1 cellular context compared by ENCODE assay signal in the genomic region with DNA sequence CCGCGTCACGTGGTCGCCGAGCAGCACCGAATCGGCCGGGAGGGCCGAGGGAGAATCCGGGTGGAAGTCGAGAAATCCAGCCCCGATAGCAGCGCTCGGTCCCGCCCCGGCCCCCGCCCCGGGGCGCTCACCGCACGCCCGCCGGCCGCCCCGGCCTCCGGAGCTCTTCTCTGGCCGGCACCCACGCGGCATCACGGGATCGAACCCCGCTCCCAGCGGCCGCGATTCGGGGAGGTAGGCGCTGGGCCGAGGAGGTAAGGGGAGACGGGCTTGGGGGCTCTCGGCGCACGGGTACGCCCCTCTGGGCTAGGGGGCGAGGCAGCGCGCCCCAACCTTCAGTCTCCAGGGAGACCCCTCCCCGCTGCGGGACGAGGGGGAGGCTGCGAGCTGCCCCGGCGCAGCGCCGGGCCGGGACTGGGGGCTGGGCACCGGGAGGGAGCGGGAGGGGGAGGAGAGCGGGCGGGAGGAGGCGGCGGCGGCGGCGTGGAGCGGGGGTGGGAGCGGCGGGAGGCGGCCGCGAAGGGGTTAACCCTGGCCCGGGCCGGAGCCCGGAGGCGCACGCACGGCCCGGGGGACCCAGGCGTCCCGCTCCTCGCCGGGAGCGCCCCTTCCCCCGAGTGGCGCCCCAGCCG.
TF ChIP-seq lines count a peak whose summit lies in the region.

No MANE protein-coding gene starts in this region.

TF ChIP-seq in SK-N-SH, 30 proteins besides CTCF, POLR2A, EP300 and RAD21 (continued from another document):
- TF ChIP-seq, protein P1, sequence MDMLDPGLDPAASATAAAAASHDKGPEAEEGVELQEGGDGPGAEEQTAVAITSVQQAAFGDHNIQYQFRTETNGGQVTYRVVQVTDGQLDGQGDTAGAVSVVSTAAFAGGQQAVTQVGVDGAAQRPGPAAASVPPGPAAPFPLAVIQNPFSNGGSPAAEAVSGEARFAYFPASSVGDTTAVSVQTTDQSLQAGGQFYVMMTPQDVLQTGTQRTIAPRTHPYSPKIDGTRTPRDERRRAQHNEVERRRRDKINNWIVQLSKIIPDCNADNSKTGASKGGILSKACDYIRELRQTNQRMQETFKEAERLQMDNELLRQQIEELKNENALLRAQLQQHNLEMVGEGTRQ (IDR thresholded peaks at IDR 0.05; ENCODE audit: borderline replicate concordance, low read depth, low read length), result no peak
- TF ChIP-seq, protein P2, sequence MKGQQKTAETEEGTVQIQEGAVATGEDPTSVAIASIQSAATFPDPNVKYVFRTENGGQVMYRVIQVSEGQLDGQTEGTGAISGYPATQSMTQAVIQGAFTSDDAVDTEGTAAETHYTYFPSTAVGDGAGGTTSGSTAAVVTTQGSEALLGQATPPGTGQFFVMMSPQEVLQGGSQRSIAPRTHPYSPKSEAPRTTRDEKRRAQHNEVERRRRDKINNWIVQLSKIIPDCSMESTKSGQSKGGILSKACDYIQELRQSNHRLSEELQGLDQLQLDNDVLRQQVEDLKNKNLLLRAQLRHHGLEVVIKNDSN (IDR thresholded peaks at IDR 0.05; ENCODE audit: borderline replicate concordance, low read depth), result peak; percentile 89
- no peak for TF ChIP-seq SIN3A (IDR thresholded peaks at IDR 0.05; ENCODE audit: borderline replicate concordance, low read depth, low read length)
- TF ChIP-seq MXI1 (IDR thresholded peaks at IDR 0.05; ENCODE audit: low read depth, low read length), result peak; percentile 79; the same call in 1 of the 2 replicates
- TF ChIP-seq, protein P3, sequence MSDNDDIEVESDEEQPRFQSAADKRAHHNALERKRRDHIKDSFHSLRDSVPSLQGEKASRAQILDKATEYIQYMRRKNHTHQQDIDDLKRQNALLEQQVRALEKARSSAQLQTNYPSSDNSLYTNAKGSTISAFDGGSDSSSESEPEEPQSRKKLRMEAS (IDR thresholded peaks at IDR 0.05; ENCODE audit: low read depth), result 0 out of 2 replicates have a peak, but pooled peaks have one; percentile 2
- 0 out of 2 replicates have a peak, but pooled peaks have one; percentile 23 for TF ChIP-seq POLR2AphosphoS5 (IDR thresholded peaks at IDR 0.05; ENCODE audit: low read depth, low read length)
- TF ChIP-seq ELF1 (IDR thresholded peaks at IDR 0.05), result no peak
- peak; percentile 6; the same call in 1 of the 2 replicates for TF ChIP-seq TAF1 (IDR thresholded peaks at IDR 0.05; ENCODE audit: borderline replicate concordance, low read depth, low read length)
TF ChIP-seq in SK-N-SH: peak in this region for 5.
